17 cellular contexts compared by ENCODE assay signal in the genomic region with DNA sequence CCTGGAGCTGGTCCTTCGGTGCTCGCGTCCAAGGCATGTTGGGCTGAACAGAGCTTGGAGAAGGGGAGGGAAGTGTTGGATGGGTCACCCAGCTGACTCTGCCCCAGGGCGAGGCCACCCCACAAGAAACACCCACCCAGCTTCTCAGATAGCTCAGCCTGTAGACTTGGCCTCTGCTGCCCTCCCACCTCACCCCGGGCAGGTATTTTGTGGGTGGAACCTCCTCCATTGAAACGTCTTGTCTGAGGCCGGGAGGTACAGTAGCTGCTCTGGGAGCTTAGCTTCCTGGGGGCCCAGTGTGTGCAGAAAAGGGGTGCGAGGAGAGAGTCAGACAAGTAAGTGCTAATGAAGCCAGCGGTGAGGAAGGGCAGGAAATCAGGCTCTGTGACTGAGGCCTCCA. TPM values are rescaled to one million over a fixed set of nuclear protein-coding genes. Genes with fewer than 3 reads are reported as not detected.
"Had no signal": no experiment of that assay in that cellular context is flagged by ENCODE, and none has a peak within 500 bp of the region (broad histone marks: within the 10 kb centered on the region; RNA-seq: fewer than 3 reads in every experiment).

No MANE protein-coding gene starts in this region.

- H3K27me3 ChIP-seq: esophagus squamous epithelium, ovary, right atrium auricular region, tibial artery, upper lobe of left lung, uterus had no signal

- H3K36me3 ChIP-seq: ovary, uterus had no signal

- H3K27ac ChIP-seq: esophagus squamous epithelium, ovary, right atrium auricular region, tibial artery, uterus had no signal

- H3K36me3 Mint-ChIP-seq: naive thymus-derived CD8-positive, alpha-beta T cell; stimulated activated memory B cell treated with anti-CD40 and anti-IgM and Interleukin-4, amounts not matched to agents 10 μg/mL and 1 μg/mL and 100 μg/mL, for 72 hours had no signal

- H3K4me3 ChIP-seq: esophagus squamous epithelium, ovary, right atrium auricular region, tibial artery, upper lobe of left lung, uterus had no signal

- H3K4me3 Mint-ChIP-seq: naive thymus-derived CD8-positive, alpha-beta T cell; neural crest cell; stimulated activated memory B cell treated with anti-CD40 and anti-IgM and Interleukin-4, amounts not matched to agents 10 μg/mL and 1 μg/mL and 100 μg/mL, for 72 hours; stimulated activated naive CD8-positive, alpha-beta T cell treated with anti-CD3 and anti-CD28 coated beads, Interleukin-15, Interleukin-2, amounts not matched to agents 100 ng/mL and 50 ng/mL, for 24 hours had no signal

- H3K4me1 Mint-ChIP-seq: neural crest cell; stimulated activated memory B cell treated with anti-CD40 and anti-IgM and Interleukin-4, amounts not matched to agents 10 μg/mL and 1 μg/mL and 100 μg/mL, for 72 hours had no signal

- H3K9me3 ChIP-seq: esophagus squamous epithelium, ovary, right atrium auricular region, tibial artery, upper lobe of left lung, uterus had no signal

- H3K4me1 ChIP-seq: esophagus squamous epithelium, right atrium auricular region, tibial artery, uterus had no signal

- H3K27ac Mint-ChIP-seq: stimulated activated memory B cell treated with anti-CD40 and anti-IgM and Interleukin-4, amounts not matched to agents 10 μg/mL and 1 μg/mL and 100 μg/mL, for 72 hours; stimulated activated naive CD8-positive, alpha-beta T cell treated with anti-CD3 and anti-CD28 coated beads, Interleukin-15, Interleukin-2, amounts not matched to agents 100 ng/mL and 50 ng/mL, for 24 hours had no signal

- H3K9me3 Mint-ChIP-seq: naive thymus-derived CD8-positive, alpha-beta T cell; neural crest cell; stimulated activated memory B cell treated with anti-CD40 and anti-IgM and Interleukin-4, amounts not matched to agents 10 μg/mL and 1 μg/mL and 100 μg/mL, for 72 hours; stimulated activated naive CD8-positive, alpha-beta T cell treated with anti-CD3 and anti-CD28 coated beads, Interleukin-15, Interleukin-2, amounts not matched to agents 100 ng/mL and 50 ng/mL, for 24 hours had no signal

- H3K27me3 Mint-ChIP-seq: stimulated activated naive CD8-positive, alpha-beta T cell treated with anti-CD3 and anti-CD28 coated beads, Interleukin-15, Interleukin-2, amounts not matched to agents 100 ng/mL and 50 ng/mL, for 24 hours had no signal

- ATAC-seq: naive thymus-derived CD8-positive, alpha-beta T cell; stimulated activated memory B cell treated with anti-CD40 and anti-IgM and Interleukin-4, amounts not matched to agents 10 μg/mL and 1 μg/mL and 100 μg/mL, for 72 hours had no signal

- DNase-seq: effector memory CD4-positive, alpha-beta T cell; esophagus squamous epithelium; foreskin fibroblast; hippocampal formation; kidney glomerular epithelial cell; mammary epithelial cell; naive thymus-derived CD8-positive, alpha-beta T cell; nucleus accumbens; ovary; stimulated activated CD4-positive, alpha-beta T cell treated with anti-CD3 and anti-CD28 coated beads, Interleukin-4, amount 100 ng/mL, for 1 hour; tibial artery; upper lobe of left lung; uterus had no signal

RNA-seq across cellular contexts. Expression of a gene that starts 54.8 kb away (rescaled TPM):
- polyA plus RNA-seq: naive thymus-derived CD8-positive, alpha-beta T cell had no signal
